ENCODE assay signal across 19 cellular contexts in the genomic region with DNA sequence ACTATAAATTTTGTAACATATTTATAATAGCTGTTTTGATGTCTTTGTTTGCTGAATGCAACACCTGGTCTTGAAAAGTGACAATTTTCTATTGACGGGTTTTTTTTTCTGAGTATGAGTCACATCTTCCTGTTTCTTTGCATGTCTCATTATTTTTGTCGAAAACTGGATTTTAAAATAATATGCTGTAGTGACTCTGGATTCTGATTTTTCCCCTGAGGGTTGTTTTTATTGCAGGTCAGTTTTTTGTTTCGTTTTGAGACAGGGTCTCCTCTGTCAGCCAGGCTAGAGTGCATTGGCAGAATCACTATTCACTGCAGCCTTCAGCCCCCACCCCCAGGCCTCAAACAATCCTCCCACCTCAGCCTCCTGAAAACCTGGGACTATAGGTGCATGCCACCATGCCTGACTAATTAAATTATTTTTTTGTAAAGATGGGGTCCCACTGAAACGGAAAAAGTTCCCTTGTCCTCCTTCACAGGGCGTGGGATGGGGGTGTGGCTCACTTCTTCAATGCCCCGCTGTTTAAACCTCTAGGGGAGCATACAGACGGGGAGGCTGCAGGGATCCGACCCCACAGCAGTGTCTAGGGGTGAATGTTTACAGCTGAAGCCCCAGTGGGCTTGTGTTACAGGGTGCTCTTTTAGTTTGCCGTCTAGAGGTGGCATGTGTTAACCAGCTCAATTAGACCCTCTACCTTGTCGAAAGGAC. TPM values are rescaled to one million over a fixed set of nuclear protein-coding genes. Genes with fewer than 3 reads are reported as not detected.
DNase-seq lines count a peak whose midpoint lies in the region; ATAC-seq lines count a peak whose summit lies in the region.
"Had no signal": no experiment of that assay in that cellular context is flagged by ENCODE, and none has a peak within 500 bp of the region (broad histone marks: within the 10 kb centered on the region; RNA-seq: fewer than 3 reads in every experiment).

No MANE protein-coding gene starts in this region.

- H3K36me3 Mint-ChIP-seq in activated naive CD8-positive, alpha-beta T cell treated with anti-CD3 and anti-CD28 coated beads, Interleukin-2, amount 50 U/mL, for 24 hours (ENCODE audit: low read depth) = no peaks in the 10 kb centered on the region
- H3K36me3 Mint-ChIP-seq in activated naive CD8-positive, alpha-beta T cell treated with anti-CD3 and anti-CD28 coated beads for 36 hours = no peaks in the 10 kb centered on the region
- H3K36me3 Mint-ChIP-seq in activated T-helper 17 cell treated with anti-CD3 and anti-CD28 coated beads, Interleukin-2, amount 50 U/mL, for 72 hours (ENCODE audit: low read depth) = no peaks in the 10 kb centered on the region
- H3K36me3 Mint-ChIP-seq: activated naive CD8-positive, alpha-beta T cell had no signal

- no peaks in the 10 kb centered on the region for H3K9me3 Mint-ChIP-seq in activated naive CD8-positive, alpha-beta T cell treated with anti-CD3 and anti-CD28 coated beads, Interleukin-2, amount 50 U/mL, for 24 hours
- no peaks in the 10 kb centered on the region for H3K9me3 Mint-ChIP-seq in activated naive CD8-positive, alpha-beta T cell treated with anti-CD3 and anti-CD28 coated beads for 36 hours
- H3K9me3 Mint-ChIP-seq in activated T-helper 17 cell treated with anti-CD3 and anti-CD28 coated beads, Interleukin-2, amount 50 U/mL, for 72 hours = no peaks in the 10 kb centered on the region
- H3K9me3 Mint-ChIP-seq in stimulated activated naive CD8-positive, alpha-beta T cell treated with anti-CD3 and anti-CD28 coated beads, Interleukin-15, amount 100 ng/mL, for 72 hours = no peaks in the 10 kb centered on the region

- H3K4me3 Mint-ChIP-seq in activated naive CD8-positive, alpha-beta T cell treated with anti-CD3 and anti-CD28 coated beads, Interleukin-2, amount 50 U/mL, for 24 hours = no peak overlapping the region
- no peak overlapping the region for H3K4me3 Mint-ChIP-seq in activated naive CD8-positive, alpha-beta T cell treated with anti-CD3 and anti-CD28 coated beads for 36 hours
- H3K4me3 Mint-ChIP-seq in activated T-helper 17 cell treated with anti-CD3 and anti-CD28 coated beads, Interleukin-2, amount 50 U/mL, for 72 hours = no peak overlapping the region
- peak overlapping the region; percentile 17 to 35 for H3K4me3 Mint-ChIP-seq in stimulated activated naive CD8-positive, alpha-beta T cell treated with anti-CD3 and anti-CD28 coated beads, Interleukin-15, amount 100 ng/mL, for 72 hours
- H3K4me3 Mint-ChIP-seq: activated naive CD8-positive, alpha-beta T cell had no signal

- peaks cover 58% of the 10 kb centered on the region for H3K27me3 Mint-ChIP-seq in activated naive CD8-positive, alpha-beta T cell treated with anti-CD3 and anti-CD28 coated beads, Interleukin-2, amount 50 U/mL, for 24 hours
- H3K27me3 Mint-ChIP-seq in activated naive CD8-positive, alpha-beta T cell treated with anti-CD3 and anti-CD28 coated beads for 36 hours = peaks cover 75% of the 10 kb centered on the region
- H3K27me3 Mint-ChIP-seq in activated T-helper 17 cell treated with anti-CD3 and anti-CD28 coated beads, Interleukin-2, amount 50 U/mL, for 72 hours = peaks cover 38% of the 10 kb centered on the region
- H3K27me3 Mint-ChIP-seq in stimulated activated naive CD8-positive, alpha-beta T cell treated with anti-CD3 and anti-CD28 coated beads, Interleukin-15, amount 100 ng/mL, for 72 hours = peaks cover 73% of the 10 kb centered on the region

- H3K4me1 Mint-ChIP-seq in activated naive CD8-positive, alpha-beta T cell treated with anti-CD3 and anti-CD28 coated beads, Interleukin-2, amount 50 U/mL, for 24 hours = peaks cover 23% of the 10 kb centered on the region
- H3K4me1 Mint-ChIP-seq in activated naive CD8-positive, alpha-beta T cell treated with anti-CD3 and anti-CD28 coated beads for 36 hours = peaks cover 4% of the 10 kb centered on the region
- H3K4me1 Mint-ChIP-seq in activated T-helper 17 cell treated with anti-CD3 and anti-CD28 coated beads, Interleukin-2, amount 50 U/mL, for 72 hours = peaks cover 10% of the 10 kb centered on the region
- H3K4me1 Mint-ChIP-seq in stimulated activated naive CD8-positive, alpha-beta T cell treated with anti-CD3 and anti-CD28 coated beads, Interleukin-15, amount 100 ng/mL, for 72 hours = peaks cover 25% of the 10 kb centered on the region

- no peak for DNase-seq in activated naive CD8-positive, alpha-beta T cell treated with anti-CD3 and anti-CD28 coated beads, Interleukin-2, amount 50 U/mL, for 24 hours
- no peak for DNase-seq in activated naive CD8-positive, alpha-beta T cell treated with anti-CD3 and anti-CD28 coated beads for 36 hours
- DNase-seq in stimulated activated naive CD8-positive, alpha-beta T cell treated with anti-CD3 and anti-CD28 coated beads, Interleukin-15, amount 100 ng/mL, for 72 hours = no peak
- no peak for DNase-seq in NK-92 treated with Interleukin-12 subunit alpha and Interleukin-12 subunit beta, amount 100 ng/mL, for 24 hours (lab: John Stamatoyannopoulos, UW)
- DNase-seq in NOMO-1 treated with dmso at 0.1 percent for 144 hours (lab: John Stamatoyannopoulos, UW; ENCODE audit: unreplicated experiment) (no peak), dedifferentiated amniotic fluid mesenchymal stem cell (ENCODE audit: extremely low spot score) (no peak)
- DNase-seq: activated T-cell treated with anti-CD3 and anti-CD28 coated beads for 4 hours, brain microvascular endothelial cell, dorsolateral prefrontal cortex, left ventricle myocardium inferior, NCI-H1930 had no signal

- peak; percentile 10 for ATAC-seq in activated naive CD8-positive, alpha-beta T cell treated with anti-CD3 and anti-CD28 coated beads, Interleukin-2, amount 50 U/mL, for 24 hours
- ATAC-seq in GM19463 (IDR thresholded peaks at IDR 0.05; ENCODE audit: unreplicated experiment) = peak; percentile 53
- ATAC-seq in activated T-helper 17 cell treated with anti-CD3 and anti-CD28 coated beads, Interleukin-2, amount 50 U/mL, for 72 hours (replicated peaks) = peak; percentile 66
- peak; percentile 39 for ATAC-seq in stimulated activated naive CD8-positive, alpha-beta T cell treated with anti-CD3 and anti-CD28 coated beads, Interleukin-15, amount 100 ng/mL, for 72 hours
- ATAC-seq: Right ventricle myocardium inferior, sciatic nerve had no signal

- H3K27ac Mint-ChIP-seq in activated naive CD8-positive, alpha-beta T cell treated with anti-CD3 and anti-CD28 coated beads, Interleukin-2, amount 50 U/mL, for 24 hours = no peak overlapping the region
- H3K27ac Mint-ChIP-seq in activated naive CD8-positive, alpha-beta T cell treated with anti-CD3 and anti-CD28 coated beads for 36 hours = no peak overlapping the region
- no peak overlapping the region for H3K27ac Mint-ChIP-seq in activated T-helper 17 cell treated with anti-CD3 and anti-CD28 coated beads, Interleukin-2, amount 50 U/mL, for 72 hours
- no peak overlapping the region for H3K27ac Mint-ChIP-seq in stimulated activated naive CD8-positive, alpha-beta T cell treated with anti-CD3 and anti-CD28 coated beads, Interleukin-15, amount 100 ng/mL, for 72 hours
- H3K27ac Mint-ChIP-seq: activated naive CD8-positive, alpha-beta T cell had no signal

RNA-seq across cellular contexts. Expression of gene PPIE, which starts 11.3 kb away (rescaled TPM):
- total RNA-seq in activated naive CD8-positive, alpha-beta T cell treated with anti-CD3 and anti-CD28 coated beads for 36 hours = 10 to 100 TPM; 66.9 to 68.0 TPM
- 10 to 100 TPM; 56.0 to 68.7 TPM for total RNA-seq in activated T-helper 17 cell treated with anti-CD3 and anti-CD28 coated beads, Interleukin-2, amount 50 U/mL, for 72 hours

RNA-seq across cellular contexts. Expression of gene HPCAL4, which starts 36.1 kb away (rescaled TPM):
- total RNA-seq in activated naive CD8-positive, alpha-beta T cell treated with anti-CD3 and anti-CD28 coated beads for 36 hours = 1 to 10 TPM; 1.8 to 2.2 TPM
- 1 to 10 TPM in 1 of 2 donors, under 1 TPM in 1; 0.50 to 1.2 TPM for total RNA-seq in activated T-helper 17 cell treated with anti-CD3 and anti-CD28 coated beads, Interleukin-2, amount 50 U/mL, for 72 hours
- total RNA-seq: osteoblast, sciatic nerve had no signal

RNA-seq across cellular contexts. Expression of gene OXCT2, which starts 43.8 kb away (rescaled TPM):
- total RNA-seq in activated naive CD8-positive, alpha-beta T cell treated with anti-CD3 and anti-CD28 coated beads for 36 hours = 1 to 10 TPM; 3.8 to 5.7 TPM
- total RNA-seq in activated T-helper 17 cell treated with anti-CD3 and anti-CD28 coated beads, Interleukin-2, amount 50 U/mL, for 72 hours = 1 to 10 TPM in 1 of 2 donors, under 1 TPM in 1; 0.69 to 1.1 TPM
- total RNA-seq: G401 had no signal

RNA-seq across cellular contexts. Expression of gene NT5C1A, which starts 55.5 kb away (rescaled TPM):
- under 1 TPM in 1 of 2 experiments, not detected in 1; 0.32 TPM for total RNA-seq in activated naive CD8-positive, alpha-beta T cell treated with anti-CD3 and anti-CD28 coated beads for 36 hours
- total RNA-seq in activated T-helper 17 cell treated with anti-CD3 and anti-CD28 coated beads, Interleukin-2, amount 50 U/mL, for 72 hours = not detected
- total RNA-seq: G401, osteoblast, suprapubic skin had no signal

Comparison
In these comparisons a context has a peak if more than half of its experiments do, and no peak if none do; other contexts are left out.
1. ATAC-seq: peak in every context shown above with its lines; median percentile 66 in activated T-helper 17 cell treated with anti-CD3 and anti-CD28 coated beads, Interleukin-2, amount 50 U/mL, for 72 hours; 53 in GM19463; 39 in stimulated activated naive CD8-positive, alpha-beta T cell treated with anti-CD3 and anti-CD28 coated beads, Interleukin-15, amount 100 ng/mL, for 72 hours; 10 in activated naive CD8-positive, alpha-beta T cell treated with anti-CD3 and anti-CD28 coated beads, Interleukin-2, amount 50 U/mL, for 24 hours.
2. H3K4me3 Mint-ChIP-seq: peak in stimulated activated naive CD8-positive, alpha-beta T cell treated with anti-CD3 and anti-CD28 coated beads, Interleukin-15, amount 100 ng/mL, for 72 hours (2 of 2); none in activated naive CD8-positive, alpha-beta T cell treated with anti-CD3 and anti-CD28 coated beads, Interleukin-2, amount 50 U/mL, for 24 hours (single experiment), activated naive CD8-positive, alpha-beta T cell treated with anti-CD3 and anti-CD28 coated beads for 36 hours (single experiment) and activated T-helper 17 cell treated with anti-CD3 and anti-CD28 coated beads, Interleukin-2, amount 50 U/mL, for 72 hours (single experiment).